Comparison of ENCODE assay signal across 8 cellular contexts in the genomic region with DNA sequence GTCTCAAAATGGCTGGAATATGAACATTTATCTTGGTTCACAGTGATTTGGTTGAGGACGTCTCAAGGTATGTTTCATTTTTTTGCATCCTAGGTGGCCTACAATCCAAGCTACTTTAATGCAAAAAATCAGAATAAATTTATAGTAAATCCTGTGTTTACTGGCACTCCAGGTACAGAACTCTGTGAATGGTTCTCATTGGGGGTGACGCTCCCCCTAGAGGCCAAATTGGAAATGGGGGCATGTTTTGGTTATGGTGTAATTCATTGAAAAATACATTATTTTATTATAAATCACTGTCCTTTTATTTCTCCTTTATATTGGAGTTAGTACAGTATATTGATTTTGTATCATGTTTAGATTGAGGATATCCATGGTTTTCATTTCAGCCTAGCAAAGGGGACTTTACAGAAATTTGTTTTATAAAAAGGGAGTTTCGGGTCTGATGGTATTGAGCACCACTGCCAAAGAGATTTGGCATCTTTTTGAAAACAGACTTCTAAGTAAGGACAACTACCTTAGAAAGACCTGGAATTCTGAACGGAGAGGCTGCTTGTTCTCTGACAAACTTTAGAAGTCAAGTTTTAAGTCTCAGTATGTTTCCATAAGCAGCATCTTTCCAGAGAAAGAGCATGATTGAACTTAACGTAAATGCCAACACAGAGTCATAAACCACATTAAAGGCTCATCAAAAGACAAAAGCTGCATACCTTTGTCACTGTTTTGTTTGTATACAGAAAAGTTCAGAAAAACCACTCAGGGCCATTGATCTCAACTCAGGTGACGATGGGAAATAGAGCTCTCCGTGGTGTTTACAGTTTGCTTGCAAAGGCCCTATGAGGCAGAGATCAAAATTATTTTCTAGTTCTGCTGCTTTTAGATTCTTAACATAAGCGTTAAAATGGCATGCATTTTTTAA. TPM values are rescaled to one million over a fixed set of nuclear protein-coding genes. Genes with fewer than 3 reads are reported as not detected.
DNase-seq lines count a peak whose midpoint lies in the region; FAIRE-seq and TF ChIP-seq lines count a peak whose summit lies in the region.

No MANE protein-coding gene starts in this region.

- H3K9me3 Mint-ChIP-seq in glutamatergic neuron (ENCODE audit: unreplicated experiment): no peaks in the 10 kb centered on the region

- H3K4me3 ChIP-seq in H7 (ENCODE audit: insufficient read depth, low read depth, low read length) (no peak overlapping the region), lower leg skin (ENCODE audit: low read depth, poor library complexity, severe bottlenecking) (no peak overlapping the region)

- no peak for FAIRE-seq in D721Med (lab: Jason Lieb, UNC)

- H3K4me3 Mint-ChIP-seq in glutamatergic neuron (ENCODE audit: unreplicated experiment): no peak overlapping the region

- no peaks in the 10 kb centered on the region for H3K36me3 ChIP-seq in H7 (replicated peaks; ENCODE audit: control insufficient read depth, insufficient read depth, low read length)

- DNase-seq in D721Med (ENCODE audit: insufficient read length, low spot score) (no peak), glutamatergic neuron (peak; percentile 23), hepatic stellate cell (ENCODE audit: low spot score) (no peak), H7 (no peak), lower leg skin (ENCODE audit: low spot score in 2 of 2) (no peak)
- peak; percentile 52 for DNase-seq in activated T-cell treated with anti-CD3 and anti-CD28 coated beads, Interleukin-2, amount 50 U/mL, for 1 hour
- DNase-seq in stimulated activated naive CD4-positive, alpha-beta T cell (lab: John Stamatoyannopoulos, UW): peak in 5 of 6 experiments; percentile 12 to 51 (median 20)

- peak; percentile 56 for TF ChIP-seq CTCF in D721Med (IDR thresholded peaks at IDR 0.05; ENCODE audit: insufficient read depth, missing control alignments)
- peak; percentile 30 for TF ChIP-seq CTCF in LNCAP (IDR thresholded peaks at IDR 0.05)
- TF ChIP-seq CTCF in glutamatergic neuron (IDR thresholded peaks at IDR 0.05; ENCODE audit: partially characterized antibody, unreplicated experiment): peak; percentile 76
- TF ChIP-seq CTCF in lower leg skin (IDR thresholded peaks at IDR 0.05): no peak

- no peaks in the 10 kb centered on the region for H3K36me3 Mint-ChIP-seq in glutamatergic neuron (ENCODE audit: unreplicated experiment)

- H3K27me3 ChIP-seq in H7 (ENCODE audit: control insufficient read depth, insufficient read depth, low read length): no peaks in the 10 kb centered on the region

- H3K4me1 Mint-ChIP-seq in glutamatergic neuron (ENCODE audit: low read depth, unreplicated experiment): no peaks in the 10 kb centered on the region

- H3K27me3 Mint-ChIP-seq in glutamatergic neuron (ENCODE audit: unreplicated experiment): no peaks in the 10 kb centered on the region

- 59 to 82% methylated on average over 8 of the region's 8 CpGs for WGBS in lower leg skin, 2 donors

- no peak overlapping the region for H3K27ac Mint-ChIP-seq in glutamatergic neuron (ENCODE audit: unreplicated experiment)

- intact Hi-C loops in lower leg skin (cut with DNase I; ENCODE audit: low total_unique reads): no loop called here

- no peak for TF ChIP-seq POLR2A in lower leg skin (IDR thresholded peaks at IDR 0.05)

RNA-seq across cellular contexts. Expression of a gene that starts 19.4 kb away (rescaled TPM):
- 7.4 TPM for total RNA-seq in glutamatergic neuron (ENCODE audit: unreplicated experiment)
- 15.9 and 22.4 TPM in 2 replicates for total RNA-seq in H7 (2014; rRNA removed; shearing (Covaris generic))
- total RNA-seq in lower leg skin: 10 to 100 TPM; 11.0 to 21.0 (median 14.1) TPM

Comparison
In these comparisons a context has a peak if more than half of its experiments do, and no peak if none do; other contexts are left out.
1. DNase-seq: peak in activated T-cell treated with anti-CD3 and anti-CD28 coated beads, Interleukin-2, amount 50 U/mL, for 1 hour (single experiment), glutamatergic neuron (single experiment) and stimulated activated naive CD4-positive, alpha-beta T cell (5 of 6); none in D721Med (single experiment), hepatic stellate cell (single experiment), H7 (single experiment) and lower leg skin (0 of 2).
2. CTCF ChIP-seq: peak in D721Med (single experiment), LNCAP (single experiment) and glutamatergic neuron (single experiment); none in lower leg skin (0 of 3).